8 cellular contexts compared by ENCODE assay signal in the genomic region with DNA sequence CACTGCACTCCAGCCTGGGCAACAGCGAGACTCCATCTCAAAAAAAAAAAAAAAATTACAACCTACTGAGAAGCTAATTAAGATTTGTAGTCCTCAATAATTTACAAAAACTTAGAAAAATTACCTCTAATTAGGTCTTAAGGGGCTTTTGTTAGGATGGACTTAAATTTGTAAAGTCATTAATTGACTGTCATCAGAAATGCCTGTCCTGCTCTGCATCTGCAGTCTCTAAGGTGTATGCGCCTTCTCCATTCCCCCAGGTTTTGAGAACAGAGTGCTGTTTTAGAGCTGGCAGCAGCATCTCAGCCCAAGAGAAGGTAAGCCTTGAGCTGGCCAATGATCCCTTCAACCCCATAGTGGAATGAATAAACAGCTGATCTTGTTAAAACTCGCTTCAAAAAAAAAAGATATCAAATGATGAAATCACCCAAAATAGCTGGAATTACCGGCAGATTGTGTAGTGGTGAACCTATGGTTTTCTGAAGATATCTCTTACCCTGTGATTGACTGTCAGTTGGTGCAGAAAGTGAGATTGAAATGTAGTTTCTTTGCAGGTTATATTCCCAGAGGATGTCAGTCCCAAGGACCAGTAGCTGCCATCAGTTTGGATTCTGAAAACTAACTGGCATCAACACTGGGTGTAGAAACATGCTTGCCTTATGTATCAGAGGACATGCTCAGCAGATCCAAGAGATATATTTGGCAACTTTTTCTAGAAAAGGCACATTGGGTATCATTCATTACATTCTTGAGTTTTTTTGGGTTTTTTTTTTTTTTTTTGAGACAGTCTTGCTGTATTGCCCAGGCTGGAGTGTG. TPM values are rescaled to one million over a fixed set of nuclear protein-coding genes. Genes with fewer than 3 reads are reported as not detected.
DNase-seq lines count a peak whose midpoint lies in the region; TF ChIP-seq lines count a peak whose summit lies in the region.

No MANE protein-coding gene starts in this region.

- H3K27ac Mint-ChIP-seq in osteocyte (ENCODE audit: unreplicated experiment), result peak overlapping the region; percentile 27

- TF ChIP-seq CTCF in GM12865 (IDR thresholded peaks at IDR 0.05; ENCODE audit: insufficient read depth, low read depth, low read length, missing control alignments) (no peak), dorsolateral prefrontal cortex (IDR thresholded peaks at IDR 0.05 in 54 of 56, conservative IDR thresholded peaks at IDR 0.05 in 2 of 56; ENCODE audit: low read depth in 1 of 56, partially characterized antibody in 56 of 56) (no peak), osteocyte (IDR thresholded peaks at IDR 0.05) (no peak), GM10248 (IDR thresholded peaks at IDR 0.05; ENCODE audit: control extremely low read depth, extremely low read depth, low read depth, missing control alignments) (no peak)

- H3K27me3 ChIP-seq in NT2/D1 (ENCODE audit: insufficient read depth, insufficient read length) (no peaks in the 10 kb centered on the region), dorsolateral prefrontal cortex (no peaks in the 10 kb centered on the region)

- peaks cover 9% of the 10 kb centered on the region for H3K4me1 ChIP-seq in NT2/D1 (ENCODE audit: insufficient read depth, insufficient read length)

- peak overlapping the region; percentile 95 for H3K9ac ChIP-seq in NT2/D1 (ENCODE audit: insufficient read length, low read depth)

- no peaks in the 10 kb centered on the region for H3K27me3 Mint-ChIP-seq in osteocyte (ENCODE audit: unreplicated experiment)

- no peaks in the 10 kb centered on the region for H3K9me3 ChIP-seq in NT2/D1 (ENCODE audit: insufficient read depth, low read length)

- no peaks in the 10 kb centered on the region for H3K9me3 Mint-ChIP-seq in osteocyte (ENCODE audit: unreplicated experiment)

- peaks cover 22% of the 10 kb centered on the region for H3K36me3 Mint-ChIP-seq in osteocyte (ENCODE audit: unreplicated experiment)

- peak overlapping the region; percentile 99 for H3K4me3 Mint-ChIP-seq in osteocyte (ENCODE audit: unreplicated experiment)

- POLR2A ChIA-PET in GM10248 (lab: Yijun Ruan, JAX), result interaction anchor here (1.0 to 1.5 kb wide), 4 partner anchors 9 to 60 kb away, joined by 3 to 11 read pairs (median 6); partner anchors contain the start of gene UBB

- peak overlapping the region; percentile 77 for H3K4me3 ChIP-seq in GM12865 (ENCODE audit: low read depth, low read length)
- peak overlapping the region; percentile 91 for H3K4me3 ChIP-seq in NT2/D1 (ENCODE audit: insufficient read length, low read depth)
- peak overlapping the region in 31 of 59 donors; percentile 2 to 100 (median 92) for H3K4me3 ChIP-seq in dorsolateral prefrontal cortex

- CTCF ChIA-PET in GM10248 (lab: Yijun Ruan, JAX), result interaction anchor here (0.5 to 7.3 kb wide), 11 partner anchors 11 to 826 kb away, joined by 3 to 73 read pairs (median 3); partner anchors contain the start of gene TRPV2

- peaks cover 46% of the 10 kb centered on the region for H3K4me1 Mint-ChIP-seq in osteocyte (ENCODE audit: unreplicated experiment)

- intact Hi-C loops in dorsolateral prefrontal cortex (cut with DNase I), result no loop called here

- DNase-seq in GM12865 (ENCODE audit: low read depth) (no peak), NT2/D1 (ENCODE audit: low read depth, low spot score) (no peak), dorsolateral prefrontal cortex (no peak), osteocyte (ENCODE audit: extremely low spot score, unreplicated experiment) (no peak), amygdala (lab: John Stamatoyannopoulos, UW) (no peak), dedifferentiated amniotic fluid mesenchymal stem cell (ENCODE audit: extremely low spot score) (no peak), GM10248 (ENCODE audit: extremely low spot score) (no peak), GM03348 (ENCODE audit: low spot score) (no peak)

- H3K36me3 ChIP-seq in NT2/D1 (ENCODE audit: insufficient read depth, insufficient read length, low read length), result peaks cover 65% of the 10 kb centered on the region

- peak overlapping the region in 4 of 59 donors; percentile 4 to 98 (median 36) for H3K27ac ChIP-seq in dorsolateral prefrontal cortex

RNA-seq across cellular contexts. Expression of gene TRPV2, which starts 25.7 kb away (rescaled TPM):
- total RNA-seq in dorsolateral prefrontal cortex (10 to 100 TPM in 114 of 120 experiments, 1 to 10 TPM in 6; 7.6 to 32.7 (median 16.2) TPM), osteocyte (1.3 and 1.9 TPM in 2 replicates)

RNA-seq across cellular contexts. Expression of gene LRRC75A, which starts 51.0 kb away (rescaled TPM):
- total RNA-seq in dorsolateral prefrontal cortex (10 to 100 TPM in 77 of 120 experiments, 1 to 10 TPM in 43; 5.5 to 19.8 (median 11.0) TPM), osteocyte (1.8 and 2.0 TPM in 2 replicates)
